Comparison of ENCODE assay signal across 27 cellular contexts in genomic region chr10:80730522-80730921, GRCh38.
"Had no signal": no experiment of that assay in that cellular context is flagged by ENCODE, and none has a peak within 500 bp of the region (broad histone marks: within the 10 kb centered on the region; RNA-seq: fewer than 3 reads in every experiment).

No MANE protein-coding gene starts in this region.

- H3K4me3 Mint-ChIP-seq: natural killer cell treated with Interleukin-12 subunit alpha and Interleukin-12 subunit beta and Interleukin-15 and Interleukin-18, amount 100 ng/mL, for 72 hours; nephron progenitor cell; neural crest cell; stimulated activated effector memory CD8-positive, alpha-beta T cell treated with anti-CD3 and anti-CD28 coated beads, Interleukin-12 subunit alpha, Interleukin-12 subunit beta, amount 100 ng/mL, for 72 hours; stimulated activated naive B cell treated with anti-CD40 and anti-IgM and Interleukin-4, amounts not matched to agents 10 μg/mL and 1 μg/mL and 100 μg/mL, for 72 hours; stimulated activated naive CD8-positive, alpha-beta T cell treated with anti-CD3 and anti-CD28 coated beads, Interleukin-15, Interleukin-2, amounts not matched to agents 100 ng/mL and 50 ng/mL, for 24 hours had no signal

- DNase-seq: nephron progenitor cell; nucleus accumbens; pancreas; retina; right cardiac atrium; right lobe of liver; sigmoid colon; small intestine; stimulated activated CD4-positive, alpha-beta T cell treated with anti-CD3 and anti-CD28 coated beads, Interleukin-15, amount 100 ng/mL, for 24 hours; stimulated activated CD4-positive, alpha-beta T cell treated with anti-CD3 and anti-CD28 coated beads, Interleukin-2, amount 100 ng/mL, for 24 hours; stimulated activated CD4-positive, alpha-beta T cell treated with anti-CD3 and anti-CD28 coated beads, Interleukin-2, amount 100 ng/mL, for 48 hours; stimulated activated CD4-positive, alpha-beta T cell treated with anti-CD3 and anti-CD28 coated beads, Interleukin-4, amount 100 ng/mL, for 24 hours; stimulated activated naive B cell treated with anti-CD40 and anti-IgM and Interleukin-4, amounts not matched to agents 10 μg/mL and 1 μg/mL and 100 μg/mL, for 72 hours; stimulated activated naive CD4-positive, alpha-beta T cell treated with Interleukin-2 at 50 U/mL for 16 hours; stomach; thyroid gland; trophoblast cell; upper lobe of left lung had no signal

- H3K36me3 ChIP-seq: neutrophil, pancreas, prostate gland, right lobe of liver, sigmoid colon, stomach, thoracic aorta, thyroid gland, tibial nerve, upper lobe of left lung, vagina had no signal

- H3K9me3 ChIP-seq: neutrophil, pancreas, prostate gland, right lobe of liver, sigmoid colon, stomach, thoracic aorta, thyroid gland, tibial nerve, upper lobe of left lung, vagina had no signal

- H3K4me3 ChIP-seq: pancreas, prostate gland, right lobe of liver, sigmoid colon, stomach, thoracic aorta, thyroid gland, tibial nerve, upper lobe of left lung, vagina had no signal

- H3K9me3 Mint-ChIP-seq: stimulated activated effector memory CD8-positive, alpha-beta T cell treated with anti-CD3 and anti-CD28 coated beads, Interleukin-12 subunit alpha, Interleukin-12 subunit beta, amount 100 ng/mL, for 72 hours; stimulated activated naive B cell treated with anti-CD40 and anti-IgM and Interleukin-4, amounts not matched to agents 10 μg/mL and 1 μg/mL and 100 μg/mL, for 72 hours; stimulated activated naive CD8-positive, alpha-beta T cell treated with anti-CD3 and anti-CD28 coated beads, Interleukin-15, Interleukin-2, amounts not matched to agents 100 ng/mL and 50 ng/mL, for 24 hours had no signal

- H3K4me1 ChIP-seq: pancreas, prostate gland, right lobe of liver, sigmoid colon, stomach, thyroid gland, tibial nerve, upper lobe of left lung, vagina had no signal

- H3K27ac ChIP-seq: neutrophil, pancreas, prostate gland, right lobe of liver, sigmoid colon, stomach, thoracic aorta, thyroid gland, tibial nerve, upper lobe of left lung, vagina had no signal

- H3K36me3 Mint-ChIP-seq: natural killer cell treated with Interleukin-12 subunit alpha and Interleukin-12 subunit beta and Interleukin-15 and Interleukin-18, amount 100 ng/mL, for 72 hours; stimulated activated effector memory CD8-positive, alpha-beta T cell treated with anti-CD3 and anti-CD28 coated beads, Interleukin-12 subunit alpha, Interleukin-12 subunit beta, amount 100 ng/mL, for 72 hours; stimulated activated naive B cell treated with anti-CD40 and anti-IgM and Interleukin-4, amounts not matched to agents 10 μg/mL and 1 μg/mL and 100 μg/mL, for 72 hours had no signal

- H3K27ac Mint-ChIP-seq: natural killer cell treated with Interleukin-12 subunit alpha and Interleukin-12 subunit beta and Interleukin-15 and Interleukin-18, amount 100 ng/mL, for 72 hours; nephron progenitor cell; stimulated activated effector memory CD8-positive, alpha-beta T cell treated with anti-CD3 and anti-CD28 coated beads, Interleukin-12 subunit alpha, Interleukin-12 subunit beta, amount 100 ng/mL, for 72 hours; stimulated activated naive B cell treated with anti-CD40 and anti-IgM and Interleukin-4, amounts not matched to agents 10 μg/mL and 1 μg/mL and 100 μg/mL, for 72 hours; stimulated activated naive CD8-positive, alpha-beta T cell treated with anti-CD3 and anti-CD28 coated beads, Interleukin-15, Interleukin-2, amounts not matched to agents 100 ng/mL and 50 ng/mL, for 24 hours had no signal

- H3K4me1 Mint-ChIP-seq: nephron progenitor cell; neural crest cell; stimulated activated effector memory CD8-positive, alpha-beta T cell treated with anti-CD3 and anti-CD28 coated beads, Interleukin-12 subunit alpha, Interleukin-12 subunit beta, amount 100 ng/mL, for 72 hours; stimulated activated naive B cell treated with anti-CD40 and anti-IgM and Interleukin-4, amounts not matched to agents 10 μg/mL and 1 μg/mL and 100 μg/mL, for 72 hours had no signal

- H3K27me3 ChIP-seq: neutrophil, pancreas, right lobe of liver, sigmoid colon, stomach, thyroid gland, tibial nerve, upper lobe of left lung, vagina had no signal
